In the genomic region with DNA sequence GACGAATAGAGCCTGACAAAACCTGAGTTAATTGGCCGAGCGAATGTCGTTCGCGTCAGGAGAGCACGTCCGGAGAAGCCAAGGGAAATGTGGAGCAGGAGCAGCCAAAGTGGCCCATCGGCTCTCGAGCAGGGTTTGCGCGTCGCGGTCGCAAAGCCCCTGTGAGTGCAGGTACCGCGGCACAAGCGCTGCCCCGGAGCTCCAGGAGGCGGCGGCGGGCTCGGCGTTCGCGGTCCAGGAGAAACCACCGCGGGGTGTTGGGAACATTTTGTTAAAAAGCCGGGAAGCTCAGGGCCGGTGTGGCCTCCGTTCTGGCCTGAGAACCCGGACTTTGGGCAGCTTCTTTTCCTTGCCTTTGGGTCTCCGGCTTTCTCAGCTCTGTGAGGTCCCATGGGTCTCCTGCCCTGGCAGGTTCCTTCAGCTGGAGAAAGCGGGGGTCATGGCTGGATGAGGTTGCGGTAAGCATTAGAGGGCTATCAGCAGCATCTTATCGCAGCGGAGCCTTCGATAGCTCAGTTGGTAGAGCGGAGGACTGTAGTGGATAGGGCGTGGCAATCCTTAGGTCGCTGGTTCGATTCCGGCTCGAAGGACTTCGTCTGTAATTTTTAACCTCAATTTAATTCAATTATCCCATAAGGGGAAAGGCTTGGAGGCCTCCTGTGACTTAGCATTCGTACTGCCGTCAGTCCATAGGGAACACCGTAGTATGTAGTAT, we compare ENCODE assay signal across 8 cellular contexts. TPM values are rescaled to one million over a fixed set of nuclear protein-coding genes. Genes with fewer than 3 reads are reported as not detected.
DNase-seq lines count a peak whose midpoint lies in the region; ATAC-seq and TF ChIP-seq lines count a peak whose summit lies in the region.

No MANE protein-coding gene starts in this region.

- 0 out of 2 replicates have a peak overlapping the region, but pooled peaks have one; percentile 14 for H4K5ac ChIP-seq in IMR-90 (ENCODE audit: low read depth, low read length)

- peak overlapping the region; percentile 85 for H3K4me2 ChIP-seq in IMR-90 (ENCODE audit: low read depth, low read length)

- H3K27me3 ChIP-seq in IMR-90 (ENCODE audit: control insufficient read depth, insufficient read depth, low read length) (no peaks in the 10 kb centered on the region), esophagus (ENCODE audit: control insufficient read depth in 1 of 2, insufficient read depth in 2 of 2, low read length in 2 of 2) (no peaks in the 10 kb centered on the region), muscle layer of colon (ENCODE audit: control insufficient read depth in 1 of 2, insufficient read depth in 2 of 2, low read length in 2 of 2) (no peaks in the 10 kb centered on the region)

- 0 out of 2 replicates have a peak overlapping the region, but pooled peaks have one; percentile 11 for H3K14ac ChIP-seq in IMR-90 (replicated peaks; ENCODE audit: low read depth, low read length)

- no peak overlapping the region for H2BK120ac ChIP-seq in IMR-90 (ENCODE audit: low read depth, low read length)

- H2AK9ac ChIP-seq in IMR-90 (replicated peaks; ENCODE audit: low read depth, low read length, poor library complexity) = peak overlapping the region; percentile 81

- H4K8ac ChIP-seq in IMR-90 (ENCODE audit: low read depth in 2 of 2, low read length in 2 of 2) = peak overlapping the region in 1 of 2 experiments; percentile 28; a peak in 1 of 4 replicates

- H4K91ac ChIP-seq in IMR-90 (ENCODE audit: insufficient read depth, low read depth, low read length) = no peak overlapping the region

- H3K4ac ChIP-seq in IMR-90 (ENCODE audit: low read depth, low read length) = no peak overlapping the region; the same call in 1 of the 2 replicates

- peak overlapping the region; percentile 78 for H3K4me3 ChIP-seq in IMR-90 (ENCODE audit: insufficient read depth, low read depth, low read length)
- H3K4me3 ChIP-seq in esophagus (ENCODE audit: low read depth in 1 of 2, low read length in 2 of 2) = peak overlapping the region; percentile 60 to 74
- H3K4me3 ChIP-seq in muscle layer of colon (ENCODE audit: low read depth in 1 of 2, low read length in 2 of 2) = peak overlapping the region; percentile 70 to 92

- TF ChIP-seq POLR2A in IMR-90 (IDR thresholded peaks at IDR 0.05; ENCODE audit: low read depth, low read length) = peak; percentile 98

- peak overlapping the region; percentile 93 for H2AFZ ChIP-seq in IMR-90 (replicated peaks; ENCODE audit: low read length, poor library complexity)

- H2AK5ac ChIP-seq in IMR-90 (ENCODE audit: low read depth, low read length) = no peak overlapping the region

- H3K9me3 ChIP-seq in IMR-90 (ENCODE audit: control insufficient read depth, insufficient read depth, low read length) (no peaks in the 10 kb centered on the region), esophagus (ENCODE audit: control insufficient read depth in 2 of 2, insufficient read depth in 1 of 2, low read depth in 1 of 2, low read length in 1 of 2) (no peaks in the 10 kb centered on the region), muscle layer of colon (ENCODE audit: low read length) (no peaks in the 10 kb centered on the region)

- POLR2A ChIA-PET in IMR-90 (lab: Charles Lee; ENCODE audit: unreplicated experiment) = interaction anchor here (0.5 to 1.2 kb wide), 2 partner anchors 9 to 15 kb away, joined by 3 read pairs; no protein-coding TSS in a partner anchor

- H3K36me3 ChIP-seq in IMR-90 (ENCODE audit: control insufficient read depth, insufficient read depth, low read length) (peaks cover 14% of the 10 kb centered on the region), esophagus (ENCODE audit: control insufficient read depth in 2 of 2, insufficient read depth in 2 of 2, low read length in 1 of 2) (peaks cover 5 to 11% of the 10 kb centered on the region in 2 donors), muscle layer of colon (ENCODE audit: insufficient read depth, low read length) (peaks cover 24% of the 10 kb centered on the region)

- no TSS peak for BruUV-seq in IMR-90 (replicated peaks; lab: Mats Ljungman, UMichigan)

- 1% methylated on average over 27 of the region's 48 CpGs; no CpG with 5 or more reads in 1 of the 2 experiments for WGBS in IMR-90 (ENCODE audit: extremely low coverage in 2 of 2, insufficient read length in 1 of 2), 2 experiments
- 0% methylated on average over 48 of the region's 48 CpGs for WGBS in esophagus, 2 donors

- H3K27ac ChIP-seq in IMR-90 (ENCODE audit: insufficient read depth, low read length) = peak overlapping the region; percentile 27
- peak overlapping the region; percentile 91 to 93 for H3K27ac ChIP-seq in esophagus (ENCODE audit: low read depth in 2 of 2, low read length in 1 of 2)
- peak overlapping the region; percentile 98 for H3K27ac ChIP-seq in muscle layer of colon (ENCODE audit: low read depth, low read length)

- in situ Hi-C loops in IMR-90 (cut with MboI; ENCODE audit: low sequenced_read_pairs) = no loop called here

- H2BK20ac ChIP-seq in IMR-90 (ENCODE audit: low read depth, low read length) = no peak overlapping the region

- peak overlapping the region; percentile 73 for H2BK5ac ChIP-seq in IMR-90 (ENCODE audit: low read depth, low read length, poor library complexity, severe bottlenecking)

- no peak; the same call in 1 of the 2 replicates for TF ChIP-seq RAD21 in IMR-90 (IDR thresholded peaks at IDR 0.05; ENCODE audit: low read length)

- no peak overlapping the region for H3K18ac ChIP-seq in IMR-90 (ENCODE audit: low read depth, low read length)

- dilution Hi-C loops in IMR-90 (cut with HindIII; ENCODE audit: low sequenced_read_pairs, unreplicated experiment) = no loop called here

- peak; percentile 41 for TF ChIP-seq CTCF in IMR-90 (conservative IDR thresholded peaks at IDR 0.05; ENCODE audit: low read depth, low read length)

- H4K20me1 ChIP-seq in IMR-90 (ENCODE audit: insufficient read depth, low read length) = peaks cover 13% of the 10 kb centered on the region

- H3K4me1 ChIP-seq in IMR-90 (ENCODE audit: control insufficient read depth, insufficient read depth, low read length) (peaks cover 5% of the 10 kb centered on the region), esophagus (ENCODE audit: control insufficient read depth in 2 of 2, insufficient read depth in 2 of 2, low read length in 1 of 2) (no peaks in the 10 kb centered on the region), muscle layer of colon (ENCODE audit: insufficient read depth, low read length) (peaks cover 18% of the 10 kb centered on the region)

- CTCF ChIA-PET in IMR-90 (lab: Yijun Ruan, JAX) = interaction anchor here (1.0 kb wide), 2 partner anchors 31 to 40 kb away, joined by 3 read pairs; no protein-coding TSS in a partner anchor

- H3K79me1 ChIP-seq in IMR-90 (ENCODE audit: low read depth in 1 of 2, low read length in 2 of 2) = peaks cover 0 to 19% of the 10 kb centered on the region in 2 experiments; a peak in 2 of 4 replicates

- intact Hi-C loops in IMR-90 (cut with micrococcal nuclease) = loop anchor here (1.0 to 2.0 kb wide), 5 partner anchors 18 to 89 kb away; a partner anchor contains a TSS

- DNase-seq in DMS153 (lab: John Stamatoyannopoulos, UW) (peak; percentile 94), IMR-90 (peak; percentile 98), OCI-M1 (lab: John Stamatoyannopoulos, UW) (peak; percentile 99)
- peak; percentile 96 for DNase-seq in activated T-cell treated with anti-CD3 and anti-CD28 coated beads, Interleukin-2, amount 50 U/mL, for 1 hour
- DNase-seq in stimulated activated CD8-positive, alpha-beta memory T cell treated with anti-CD3 and anti-CD28 coated beads, Interleukin-7, amount 100 ng/mL, for 24 hours (ENCODE audit: low read depth) = peak; percentile 83

- ATAC-seq in GM21529 (IDR thresholded peaks at IDR 0.05; ENCODE audit: unreplicated experiment) (peak; percentile 44), IMR-90 (ENCODE audit: low read depth) (peak; percentile 83)

- no peak overlapping the region for H2BK15ac ChIP-seq in IMR-90 (ENCODE audit: low read depth, low read length)

- H3K9ac ChIP-seq in IMR-90 (ENCODE audit: low read depth, low read length) (peak overlapping the region; percentile 57), muscle layer of colon (ENCODE audit: low read length) (peak overlapping the region; percentile 69)

- peak overlapping the region; percentile 6; the same call in 1 of the 2 replicates for H3K56ac ChIP-seq in IMR-90 (ENCODE audit: extremely low read depth, insufficient read depth, low read length)

- peak overlapping the region; percentile 48; the same call in 1 of the 2 replicates for H3K23ac ChIP-seq in IMR-90 (ENCODE audit: low read depth, low read length)

- H3K9me1 ChIP-seq in IMR-90 (ENCODE audit: insufficient read depth, low read length) = peaks cover 9% of the 10 kb centered on the region

TF ChIP-seq in IMR-90, 13 proteins besides CTCF, POLR2A, EP300 and RAD21 (continues in another document):
- TF ChIP-seq CHD1 (IDR thresholded peaks at IDR 0.05; ENCODE audit: low read depth, low read length) (peak; percentile 59; the same call in 1 of the 2 replicates), MXI1 (IDR thresholded peaks at IDR 0.05; ENCODE audit: borderline replicate concordance, low read depth, low read length) (no peak), RFX5 (IDR thresholded peaks at IDR 0.05; ENCODE audit: low read depth, low read length) (no peak)

RNA-seq across cellular contexts. Expression of a gene that starts 1.0 kb away (rescaled TPM):
- 22.8 and 26.2 TPM in 2 replicates for total RNA-seq in IMR-90 (2012; rRNA removed)
- polyA plus RNA-seq in IMR-90 (2012; rRNA removed) (19.0 and 21.1 TPM in 2 replicates), esophagus (10 to 100 TPM in 1 of 2 donors, 1 to 10 TPM in 1; 7.6 to 10.6 TPM)
- polyA plus RNA-seq in IMR-90 (2012; cell fraction: cytosol; rRNA removed) = 18.5 and 25.0 TPM in 2 replicates
- polyA plus RNA-seq in IMR-90 (2012; cell fraction: nucleus; rRNA removed; ENCODE audit: low replicate concordance) = 12.2 and 14.9 TPM in 2 replicates

RNA-seq across cellular contexts. Expression of a gene that starts 17.7 kb away (rescaled TPM):
- total RNA-seq in IMR-90 (2012; rRNA removed) = 31.7 and 32.1 TPM in 2 replicates
- polyA plus RNA-seq in IMR-90 (2012; rRNA removed) = 121 and 132 TPM in 2 replicates
- 47.0 and 97.1 TPM in 2 replicates for polyA plus RNA-seq in IMR-90 (2012; cell fraction: cytosol; rRNA removed)
- polyA plus RNA-seq in IMR-90 (2012; cell fraction: nucleus; rRNA removed; ENCODE audit: low replicate concordance) = 273 and 440 TPM in 2 replicates
- 10 to 100 TPM; 29.0 to 35.2 TPM for polyA plus RNA-seq in esophagus

RNA-seq across cellular contexts. Expression of a gene that starts 21.0 kb away (rescaled TPM):
- total RNA-seq in IMR-90 (2012; rRNA removed) = 196 and 386 TPM in 2 replicates
- polyA plus RNA-seq in IMR-90 (2012; rRNA removed) (806 and 1,337 TPM in 2 replicates), esophagus (100 to 1,000 TPM; 203 to 358 TPM)
- polyA plus RNA-seq in IMR-90 (2012; cell fraction: cytosol; rRNA removed) = 677 and 1,004 TPM in 2 replicates
- polyA plus RNA-seq in IMR-90 (2012; cell fraction: nucleus; rRNA removed; ENCODE audit: low replicate concordance) = 119 and 187 TPM in 2 replicates

RNA-seq across cellular contexts. Expression of a gene that starts 28.0 kb away (rescaled TPM):
- total RNA-seq in IMR-90 (2012; rRNA removed) = 26.5 and 27.8 TPM in 2 replicates
- polyA plus RNA-seq in IMR-90 (2012; rRNA removed) = 95.6 and 123 TPM in 2 replicates
- 92.2 and 162 TPM in 2 replicates for polyA plus RNA-seq in IMR-90 (2012; cell fraction: cytosol; rRNA removed)
- polyA plus RNA-seq in IMR-90 (2012; cell fraction: nucleus; rRNA removed; ENCODE audit: low replicate concordance) = 96.9 and 278 TPM in 2 replicates
- polyA plus RNA-seq in esophagus = 10 to 100 TPM; 10.7 to 12.1 TPM

RNA-seq across cellular contexts. Expression of a gene that starts 36.1 kb away (rescaled TPM):
- total RNA-seq in IMR-90 (2012; rRNA removed) = 0.56 and 0.72 TPM in 2 replicates
- polyA plus RNA-seq in IMR-90 (2012; rRNA removed) (0.80 and 0.82 TPM in 2 replicates), esophagus (1 to 10 TPM; 2.2 to 3.3 TPM)
- 0.58 and 0.95 TPM in 2 replicates for polyA plus RNA-seq in IMR-90 (2012; cell fraction: cytosol; rRNA removed)
- 0.68 and 1.2 TPM in 2 replicates for polyA plus RNA-seq in IMR-90 (2012; cell fraction: nucleus; rRNA removed; ENCODE audit: low replicate concordance)

Comparison
In these comparisons a context has a peak if more than half of its experiments do, and no peak if none do; other contexts are left out.
1. Peak in every context shown above with its lines: DNase-seq, ATAC-seq, H3K4me3 ChIP-seq and H3K27ac ChIP-seq.
2. H3K27ac ChIP-seq: peak in every context shown above with its lines; median percentile 98 in muscle layer of colon; 92 in esophagus; 27 in IMR-90.